ENCODE assay signal across 1 cellular context in the genomic region with DNA sequence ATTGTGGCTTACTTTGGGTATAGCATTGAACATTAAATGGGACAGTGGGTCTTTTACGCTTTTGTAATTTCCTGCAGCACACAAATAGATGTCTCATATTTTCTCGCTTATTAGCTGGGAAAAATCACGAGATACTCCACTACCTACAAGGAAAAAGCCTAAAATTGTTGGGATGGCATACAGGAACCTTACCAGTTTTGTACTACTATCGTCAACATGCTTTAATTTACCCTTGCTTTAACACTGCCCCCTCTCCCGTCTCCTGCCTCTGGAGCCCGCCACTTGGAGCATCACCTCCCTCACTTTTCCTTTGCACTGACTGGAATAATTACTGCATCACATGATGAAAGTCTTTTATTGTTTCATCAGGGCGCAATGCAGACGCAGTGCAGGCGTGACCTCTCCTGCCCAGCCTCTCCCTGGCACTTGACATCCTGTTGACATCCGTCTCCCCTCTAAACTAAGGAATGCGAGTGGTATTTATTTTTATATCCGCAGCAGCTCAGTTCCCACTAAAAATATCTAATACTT.
TF ChIP-seq lines count a peak whose summit lies in the region.

No MANE protein-coding gene starts in this region.

TF ChIP-seq in GM23338, 12 proteins besides CTCF, POLR2A, EP300 and RAD21 (continued from another document):
- TF ChIP-seq, protein P1, sequence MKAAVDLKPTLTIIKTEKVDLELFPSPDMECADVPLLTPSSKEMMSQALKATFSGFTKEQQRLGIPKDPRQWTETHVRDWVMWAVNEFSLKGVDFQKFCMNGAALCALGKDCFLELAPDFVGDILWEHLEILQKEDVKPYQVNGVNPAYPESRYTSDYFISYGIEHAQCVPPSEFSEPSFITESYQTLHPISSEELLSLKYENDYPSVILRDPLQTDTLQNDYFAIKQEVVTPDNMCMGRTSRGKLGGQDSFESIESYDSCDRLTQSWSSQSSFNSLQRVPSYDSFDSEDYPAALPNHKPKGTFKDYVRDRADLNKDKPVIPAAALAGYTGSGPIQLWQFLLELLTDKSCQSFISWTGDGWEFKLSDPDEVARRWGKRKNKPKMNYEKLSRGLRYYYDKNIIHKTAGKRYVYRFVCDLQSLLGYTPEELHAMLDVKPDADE (IDR thresholded peaks at IDR 0.05) = no peak
- TF ChIP-seq, protein P2, sequence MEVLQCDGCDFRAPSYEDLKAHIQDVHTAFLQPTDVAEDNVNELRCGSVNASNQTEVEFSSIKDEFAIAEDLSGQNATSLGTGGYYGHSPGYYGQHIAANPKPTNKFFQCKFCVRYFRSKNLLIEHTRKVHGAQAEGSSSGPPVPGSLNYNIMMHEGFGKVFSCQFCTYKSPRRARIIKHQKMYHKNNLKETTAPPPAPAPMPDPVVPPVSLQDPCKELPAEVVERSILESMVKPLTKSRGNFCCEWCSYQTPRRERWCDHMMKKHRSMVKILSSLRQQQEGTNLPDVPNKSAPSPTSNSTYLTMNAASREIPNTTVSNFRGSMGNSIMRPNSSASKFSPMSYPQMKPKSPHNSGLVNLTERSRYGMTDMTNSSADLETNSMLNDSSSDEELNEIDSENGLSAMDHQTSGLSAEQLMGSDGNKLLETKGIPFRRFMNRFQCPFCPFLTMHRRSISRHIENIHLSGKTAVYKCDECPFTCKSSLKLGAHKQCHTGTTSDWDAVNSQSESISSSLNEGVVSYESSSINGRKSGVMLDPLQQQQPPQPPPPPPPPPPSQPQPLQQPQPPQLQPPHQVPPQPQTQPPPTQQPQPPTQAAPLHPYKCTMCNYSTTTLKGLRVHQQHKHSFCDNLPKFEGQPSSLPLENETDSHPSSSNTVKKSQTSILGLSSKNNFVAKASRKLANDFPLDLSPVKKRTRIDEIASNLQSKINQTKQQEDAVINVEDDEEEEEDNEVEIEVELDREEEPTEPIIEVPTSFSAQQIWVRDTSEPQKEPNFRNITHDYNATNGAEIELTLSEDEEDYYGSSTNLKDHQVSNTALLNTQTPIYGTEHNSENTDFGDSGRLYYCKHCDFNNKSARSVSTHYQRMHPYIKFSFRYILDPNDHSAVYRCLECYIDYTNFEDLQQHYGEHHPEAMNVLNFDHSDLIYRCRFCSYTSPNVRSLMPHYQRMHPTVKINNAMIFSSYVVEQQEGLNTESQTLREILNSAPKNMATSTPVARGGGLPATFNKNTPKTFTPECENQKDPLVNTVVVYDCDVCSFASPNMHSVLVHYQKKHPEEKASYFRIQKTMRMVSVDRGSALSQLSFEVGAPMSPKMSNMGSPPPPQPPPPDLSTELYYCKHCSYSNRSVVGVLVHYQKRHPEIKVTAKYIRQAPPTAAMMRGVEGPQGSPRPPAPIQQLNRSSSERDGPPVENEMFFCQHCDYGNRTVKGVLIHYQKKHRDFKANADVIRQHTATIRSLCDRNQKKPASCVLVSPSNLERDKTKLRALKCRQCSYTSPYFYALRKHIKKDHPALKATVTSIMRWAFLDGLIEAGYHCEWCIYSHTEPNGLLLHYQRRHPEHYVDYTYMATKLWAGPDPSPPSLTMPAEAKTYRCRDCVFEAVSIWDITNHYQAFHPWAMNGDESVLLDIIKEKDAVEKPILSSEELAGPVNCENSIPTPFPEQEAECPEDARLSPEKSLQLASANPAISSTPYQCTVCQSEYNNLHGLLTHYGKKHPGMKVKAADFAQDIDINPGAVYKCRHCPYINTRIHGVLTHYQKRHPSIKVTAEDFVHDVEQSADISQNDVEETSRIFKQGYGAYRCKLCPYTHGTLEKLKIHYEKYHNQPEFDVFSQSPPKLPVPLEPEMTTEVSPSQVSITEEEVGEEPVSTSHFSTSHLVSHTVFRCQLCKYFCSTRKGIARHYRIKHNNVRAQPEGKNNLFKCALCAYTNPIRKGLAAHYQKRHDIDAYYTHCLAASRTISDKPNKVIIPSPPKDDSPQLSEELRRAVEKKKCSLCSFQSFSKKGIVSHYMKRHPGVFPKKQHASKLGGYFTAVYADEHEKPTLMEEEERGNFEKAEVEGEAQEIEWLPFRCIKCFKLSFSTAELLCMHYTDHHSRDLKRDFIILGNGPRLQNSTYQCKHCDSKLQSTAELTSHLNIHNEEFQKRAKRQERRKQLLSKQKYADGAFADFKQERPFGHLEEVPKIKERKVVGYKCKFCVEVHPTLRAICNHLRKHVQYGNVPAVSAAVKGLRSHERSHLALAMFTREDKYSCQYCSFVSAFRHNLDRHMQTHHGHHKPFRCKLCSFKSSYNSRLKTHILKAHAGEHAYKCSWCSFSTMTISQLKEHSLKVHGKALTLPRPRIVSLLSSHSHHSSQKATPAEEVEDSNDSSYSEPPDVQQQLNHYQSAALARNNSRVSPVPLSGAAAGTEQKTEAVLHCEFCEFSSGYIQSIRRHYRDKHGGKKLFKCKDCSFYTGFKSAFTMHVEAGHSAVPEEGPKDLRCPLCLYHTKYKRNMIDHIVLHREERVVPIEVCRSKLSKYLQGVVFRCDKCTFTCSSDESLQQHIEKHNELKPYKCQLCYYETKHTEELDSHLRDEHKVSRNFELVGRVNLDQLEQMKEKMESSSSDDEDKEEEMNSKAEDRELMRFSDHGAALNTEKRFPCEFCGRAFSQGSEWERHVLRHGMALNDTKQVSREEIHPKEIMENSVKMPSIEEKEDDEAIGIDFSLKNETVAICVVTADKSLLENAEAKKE (CRISPR knock-in tag; IDR thresholded peaks at IDR 0.05) = no peak
